Comparison of ENCODE assay signal across 10 cellular contexts in genomic region chr7:94295805-94296204, GRCh38.
DNase-seq lines count a peak whose midpoint lies in the region; ATAC-seq and TF ChIP-seq lines count a peak whose summit lies in the region.
"Had no signal": no experiment of that assay in that cellular context is flagged by ENCODE, and none has a peak within 500 bp of the region (broad histone marks: within the 10 kb centered on the region; RNA-seq: fewer than 3 reads in every experiment).

No MANE protein-coding gene starts in this region.

- H3K27me3 ChIP-seq in right cardiac atrium (ENCODE audit: control insufficient read depth, insufficient read depth) (no peaks in the 10 kb centered on the region), testis (no peaks in the 10 kb centered on the region), spleen (replicated peaks in 1 of 7) (no peaks in the 10 kb centered on the region)

- TF ChIP-seq POLR2A in testis (IDR thresholded peaks at IDR 0.05) (no peak), spleen (IDR thresholded peaks at IDR 0.05) (no peak)

- WGBS in right cardiac atrium = 41% methylated on average over 4 of the region's 4 CpGs
- 37 to 45% methylated on average over 4 of the region's 4 CpGs for WGBS in testis, 2 donors
- 69 to 84% (median 75%) methylated on average over 4 of the region's 4 CpGs for WGBS in spleen, 5 donors

- TF ChIP-seq CTCF in testis (IDR thresholded peaks at IDR 0.05) (peak; percentile 35 to 65 (median 65)), spleen (IDR thresholded peaks at IDR 0.05 in 8 of 11, conservative IDR thresholded peaks at IDR 0.05 in 3 of 11) (peak in 3 of 11 experiments; percentile 21 to 51 (median 32))

- H3K9me3 ChIP-seq in right cardiac atrium (ENCODE audit: control insufficient read depth, low read length) = no peaks in the 10 kb centered on the region
- no peaks in the 10 kb centered on the region for H3K9me3 ChIP-seq in testis
- no peaks in the 10 kb centered on the region for H3K9me3 ChIP-seq in spleen
- H3K9me3 ChIP-seq: HAP-1 had no signal

- intact Hi-C loops in right cardiac atrium (cut with DNase I) (loop anchor here in 3 of 4 donors (2.0 to 10.0 kb wide), 4 partner anchors 96 to 139 kb away; partner anchors contain the start of gene COL1A2 (in 2 of the 3)), testis (cut with DNase I; ENCODE audit: low total_unique reads) (loop anchor here (5.0 kb wide), 1 partner anchor 101 kb away; no protein-coding TSS in a partner anchor), spleen (cut with DNase I; ENCODE audit: low total_unique reads) (no loop called here)

- H3K4me1 ChIP-seq in right cardiac atrium (ENCODE audit: control insufficient read depth, insufficient read depth, low read length) (no peaks in the 10 kb centered on the region), testis (peaks cover 40% of the 10 kb centered on the region), spleen (peaks cover 0 to 2% (median 0%) of the 10 kb centered on the region in 6 donors)

- peak; percentile 39 for DNase-seq in HT-29 (ENCODE audit: low spot score)
- DNase-seq in right cardiac atrium = no peak
- peak; percentile 20 for DNase-seq in testis
- DNase-seq in spleen = no peak
- DNase-seq in cortex of kidney (lab: John Stamatoyannopoulos, UW) = no peak
- DNase-seq: posterior cingulate gyrus had no signal

- H3K36me3 ChIP-seq in testis (ENCODE audit: low read depth, missing control alignments) = no peaks in the 10 kb centered on the region
- H3K36me3 ChIP-seq in spleen = no peaks in the 10 kb centered on the region
- H3K36me3 ChIP-seq: HAP-1 had no signal

- ATAC-seq in SK-N-SH treated with all-trans-retinoic acid at 6 μM for 48 hours (peak; percentile 89), right cardiac atrium (peak; percentile 71 to 83), HG03045 (IDR thresholded peaks at IDR 0.05; ENCODE audit: unreplicated experiment) (no peak), GM18520 (IDR thresholded peaks at IDR 0.05; ENCODE audit: unreplicated experiment) (no peak)

- H3K4me3 ChIP-seq in right cardiac atrium (ENCODE audit: low read length) = peak overlapping the region; percentile 4
- H3K4me3 ChIP-seq in testis = no peak overlapping the region
- H3K4me3 ChIP-seq in spleen = no peak overlapping the region
- H3K4me3 ChIP-seq: HAP-1 had no signal

- H3K27ac ChIP-seq in right cardiac atrium (ENCODE audit: low read length) = no peak overlapping the region
- peak overlapping the region; percentile 53 to 80 for H3K27ac ChIP-seq in testis
- peak overlapping the region in 3 of 8 donors; percentile 6 to 40 (median 38) for H3K27ac ChIP-seq in spleen

TF ChIP-seq in SK-N-SH treated with all-trans-retinoic acid at 6 μM for 48 hours, 23 proteins besides CTCF, POLR2A, EP300 and RAD21:
- TF ChIP-seq TSHZ2 (CRISPR knock-in tag; IDR thresholded peaks at IDR 0.05) (no peak), ZNF8 (CRISPR knock-in tag; IDR thresholded peaks at IDR 0.05) (no peak), TCF4 (CRISPR knock-in tag; IDR thresholded peaks at IDR 0.05; ENCODE audit: borderline replicate concordance) (no peak), TOX (CRISPR knock-in tag; IDR thresholded peaks at IDR 0.05; ENCODE audit: borderline replicate concordance) (no peak), ZFP3 (CRISPR knock-in tag; IDR thresholded peaks at IDR 0.05) (no peak), GLIS3 (CRISPR knock-in tag; IDR thresholded peaks at IDR 0.05) (no peak), PATZ1 (CRISPR knock-in tag; IDR thresholded peaks at IDR 0.05; ENCODE audit: borderline replicate concordance) (no peak), CSDC2 (CRISPR knock-in tag; IDR thresholded peaks at IDR 0.05) (no peak), BACH2 (CRISPR knock-in tag; IDR thresholded peaks at IDR 0.05; ENCODE audit: borderline replicate concordance) (no peak), CREB5 (CRISPR knock-in tag; IDR thresholded peaks at IDR 0.05; ENCODE audit: low read depth) (no peak), POU6F1 (CRISPR knock-in tag; IDR thresholded peaks at IDR 0.05; ENCODE audit: borderline replicate concordance, low read depth) (no peak), OSR1 (CRISPR knock-in tag; IDR thresholded peaks at IDR 0.05) (no peak), ZFP30 (CRISPR knock-in tag; IDR thresholded peaks at IDR 0.05) (no peak), ZNF565 (CRISPR knock-in tag; conservative IDR thresholded peaks at IDR 0.05; ENCODE audit: low read depth) (no peak), ARNTL (CRISPR knock-in tag; IDR thresholded peaks at IDR 0.05; ENCODE audit: borderline replicate concordance, low read depth) (no peak), ZC3H10 (CRISPR knock-in tag; IDR thresholded peaks at IDR 0.05) (no peak)

Comparison
In these comparisons a context has a peak if more than half of its experiments do, and no peak if none do; other contexts are left out.
1. DNase-seq: peak in HT-29 (single experiment) and testis (single experiment); none in right cardiac atrium (0 of 3), spleen (single experiment) and cortex of kidney (single experiment).
2. ATAC-seq: peak in SK-N-SH treated with all-trans-retinoic acid at 6 μM for 48 hours (single experiment) and right cardiac atrium (2 of 2); none in HG03045 (single experiment) and GM18520 (single experiment).